In the genomic region with DNA sequence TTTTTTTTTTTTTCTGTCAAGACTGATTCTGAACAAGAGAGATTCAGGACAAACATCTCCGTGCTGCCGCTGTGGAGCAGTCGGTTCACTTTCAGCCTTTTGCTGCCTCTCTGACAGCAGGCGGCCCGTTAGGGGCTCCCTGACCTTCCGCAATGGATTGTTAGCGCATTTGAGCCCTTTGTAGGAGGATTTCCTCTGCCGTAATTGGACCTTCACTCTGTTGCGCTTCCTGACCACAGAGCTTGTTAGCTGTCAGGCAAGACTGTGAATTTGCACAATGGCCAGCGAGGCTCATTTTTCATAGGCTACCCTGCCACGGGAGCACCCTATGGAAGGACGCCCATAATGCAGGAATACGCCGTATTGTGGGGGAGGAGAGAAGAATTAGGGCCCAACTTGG, we compare ENCODE assay signal across 17 cellular contexts.
DNase-seq lines count a peak whose midpoint lies in the region; ATAC-seq, FAIRE-seq and TF ChIP-seq lines count a peak whose summit lies in the region.
"Had no signal": no experiment of that assay in that cellular context is flagged by ENCODE, and none has a peak within 500 bp of the region (broad histone marks: within the 10 kb centered on the region; RNA-seq: fewer than 3 reads in every experiment).

No MANE protein-coding gene starts in this region.

- FAIRE-seq in bronchial epithelial cell (lab: Jason Lieb, UNC), result peak; percentile 40
- FAIRE-seq: K562, RCC 7860 had no signal

- peaks cover 19% of the 10 kb centered on the region for H3K9me3 Mint-ChIP-seq in nephron

- TF ChIP-seq CTCF in bronchial epithelial cell (IDR thresholded peaks at IDR 0.05; ENCODE audit: insufficient read depth, low read length, severe bottlenecking), result no peak
- TF ChIP-seq CTCF in nephron (IDR thresholded peaks at IDR 0.05; ENCODE audit: unreplicated experiment in 3 of 3), result no peak

- peaks cover 28% of the 10 kb centered on the region for H3K27me3 Mint-ChIP-seq in nephron (ENCODE audit: low read depth)

- ATAC-seq in HG03354 (IDR thresholded peaks at IDR 0.05; ENCODE audit: poor library complexity, severe bottlenecking, unreplicated experiment), result no peak
- ATAC-seq: K562 had no signal

- H3K27ac Mint-ChIP-seq in nephron, result no peak overlapping the region

- peak overlapping the region in 2 of 3 experiments; percentile 3 to 8 for H3K4me3 Mint-ChIP-seq in nephron
- H3K4me3 Mint-ChIP-seq: CD8-positive, alpha-beta memory T cell had no signal

- no peaks in the 10 kb centered on the region for H3K36me3 ChIP-seq in bronchial epithelial cell (ENCODE audit: control insufficient read depth, insufficient read depth, low read length)
- H3K36me3 ChIP-seq: BLaER1 had no signal

- H3K4me1 Mint-ChIP-seq in nephron, result peaks cover 14% of the 10 kb centered on the region
- H3K4me1 Mint-ChIP-seq: CD8-positive, alpha-beta memory T cell had no signal

- H3K27me3 ChIP-seq in bronchial epithelial cell (ENCODE audit: control insufficient read depth, insufficient read depth, low read length), result no peaks in the 10 kb centered on the region
- H3K27me3 ChIP-seq: BLaER1 had no signal

- peaks cover 4% of the 10 kb centered on the region for H3K36me3 Mint-ChIP-seq in nephron (ENCODE audit: low read depth)

- no peak overlapping the region for H3K4me3 ChIP-seq in bronchial epithelial cell (ENCODE audit: low read depth, low read length)
- H3K4me3 ChIP-seq: BLaER1, K562 had no signal

- DNase-seq in NCI-H146 (lab: John Stamatoyannopoulos, UW), result peak; percentile 35
- DNase-seq in NCI-H146 treated with DMSO at 0.1 percent for 48 hours (lab: John Stamatoyannopoulos, UW; ENCODE audit: unreplicated experiment), result no peak
- DNase-seq in bronchial epithelial cell (ENCODE audit: low read depth), result no peak
- no peak for DNase-seq in stimulated activated CD4-positive, alpha-beta T cell treated with anti-CD3 and anti-CD28 coated beads, Interleukin-1b, Interleukin-23, amount 100 ng/mL, for 48 hours
- DNase-seq in GM19238 (ENCODE audit: insufficient read length, low spot score), result no peak
- no peak for DNase-seq in 8988T
- DNase-seq: CD8-positive, alpha-beta memory T cell; DMS 273 treated with DMSO at 0.1 percent for 48 hours; NCI-H1694; NCI-H446 treated with DMSO at 0.1 percent for 48 hours; NCI-H82; SHP77 treated with DMSO at 0.1 percent for 48 hours had no signal
